19 cellular contexts compared by ENCODE assay signal in the genomic region with DNA sequence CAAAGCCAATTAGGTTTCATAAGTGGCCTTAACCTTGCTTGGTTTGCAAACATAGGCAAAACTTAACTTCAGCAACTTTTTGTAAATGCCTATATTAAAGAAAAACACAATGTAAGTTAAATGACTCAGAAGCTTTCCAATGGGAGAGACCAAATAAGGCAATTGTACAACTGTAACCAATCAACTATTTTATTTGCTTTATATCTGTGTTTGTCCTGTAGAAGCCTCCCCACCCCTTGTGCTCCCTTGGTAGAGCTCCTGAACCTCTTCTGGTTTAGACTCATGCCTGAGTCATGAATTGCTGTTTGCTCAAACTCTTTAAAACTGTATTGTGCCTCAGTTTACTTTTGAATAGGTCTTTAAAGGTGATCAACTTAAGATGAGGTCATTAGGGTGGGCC. TPM values are rescaled to one million over a fixed set of nuclear protein-coding genes. Genes with fewer than 3 reads are reported as not detected.
DNase-seq lines count a peak whose midpoint lies in the region; ATAC-seq and TF ChIP-seq lines count a peak whose summit lies in the region.
"Had no signal": no experiment of that assay in that cellular context is flagged by ENCODE, and none has a peak within 500 bp of the region (broad histone marks: within the 10 kb centered on the region; RNA-seq: fewer than 3 reads in every experiment).

No MANE protein-coding gene starts in this region.

- H3K27ac ChIP-seq in right lobe of liver (peak overlapping the region in 1 of 3 donors; percentile 17), vagina (no peak overlapping the region)
- H3K27ac ChIP-seq: left ventricle myocardium inferior had no signal

- no peaks in the 10 kb centered on the region for H3K27me3 ChIP-seq in right lobe of liver
- H3K27me3 ChIP-seq in vagina, result no peaks in the 10 kb centered on the region
- no peaks in the 10 kb centered on the region; the same call in 1 of the 2 replicates for H3K27me3 ChIP-seq in BE2C
- H3K27me3 ChIP-seq: stomach, uterus had no signal

- H3K4me1 ChIP-seq in right lobe of liver (peaks cover 0 to 14% (median 4%) of the 10 kb centered on the region in 4 donors), vagina (peaks cover 18% of the 10 kb centered on the region), BE2C (no peaks in the 10 kb centered on the region)
- H3K4me1 ChIP-seq: uterus had no signal

- DNase-seq in AG10803 (ENCODE audit: low read depth), result peak; percentile 54
- peak; percentile 33 for DNase-seq in LoVo (ENCODE audit: low spot score)
- no peak for DNase-seq in right lobe of liver
- no peak for DNase-seq in occipital lobe (lab: John Stamatoyannopoulos, UW)
- DNase-seq in vagina (ENCODE audit: extremely low spot score in 2 of 2), result no peak
- DNase-seq in BE2C, result no peak
- DNase-seq: activated T-cell treated with anti-CD3 and anti-CD28 coated beads, Interleukin-2, amount 50 U/mL, for 48 hours; AML-193; DMS 273 treated with DMSO at 0.1 percent for 48 hours; left ventricle myocardium inferior; MM.1S; NCI-H187; NCI-H524 treated with DMSO at 0.1 percent for 48 hours; OCI-M1; posterior cingulate gyrus; stomach; uterus had no signal

- no peak overlapping the region for H3K4me3 ChIP-seq in AG10803 (ENCODE audit: low read length)
- no peak overlapping the region for H3K4me3 ChIP-seq in right lobe of liver
- H3K4me3 ChIP-seq in vagina, result no peak overlapping the region
- H3K4me3 ChIP-seq in BE2C (ENCODE audit: low read depth, low read length), result no peak overlapping the region
- H3K4me3 ChIP-seq: left ventricle myocardium inferior, stomach, uterus had no signal

- no peak for TF ChIP-seq CTCF in AG10803 (conservative IDR thresholded peaks at IDR 0.05; ENCODE audit: low read length)
- TF ChIP-seq CTCF in right lobe of liver (IDR thresholded peaks at IDR 0.05), result no peak
- TF ChIP-seq CTCF in vagina (IDR thresholded peaks at IDR 0.05), result no peak
- no peak for TF ChIP-seq CTCF in BE2C (IDR thresholded peaks at IDR 0.05; ENCODE audit: low read depth, low read length)

- intact Hi-C loops in right lobe of liver (cut with DNase I), result no loop called here
- intact Hi-C loops in vagina (cut with DNase I), result no loop called here

- H3K36me3 ChIP-seq in right lobe of liver, result no peaks in the 10 kb centered on the region
- H3K36me3 ChIP-seq in vagina, result no peaks in the 10 kb centered on the region
- H3K36me3 ChIP-seq in BE2C, result no peaks in the 10 kb centered on the region
- H3K36me3 ChIP-seq: uterus had no signal

- TF ChIP-seq POLR2A in right lobe of liver (IDR thresholded peaks at IDR 0.05) (no peak), vagina (IDR thresholded peaks at IDR 0.05) (no peak)

- no peaks in the 10 kb centered on the region for H3K9me3 ChIP-seq in right lobe of liver
- H3K9me3 ChIP-seq in vagina, result no peaks in the 10 kb centered on the region
- no peaks in the 10 kb centered on the region for H3K9me3 ChIP-seq in BE2C
- H3K9me3 ChIP-seq: left ventricle myocardium inferior, stomach, uterus had no signal

- ATAC-seq in esophagus mucosa (peak; percentile 85), right lobe of liver (peak; percentile 24 to 59 (median 46)), GM18867 (IDR thresholded peaks at IDR 0.05; ENCODE audit: unreplicated experiment) (no peak)

RNA-seq across cellular contexts. Expression of gene C1QTNF3, which starts 3.0 kb away (rescaled TPM):
- total RNA-seq in esophagus mucosa (1.2 TPM), right lobe of liver (1 to 10 TPM; 1.5 to 7.7 (median 3.1) TPM), occipital lobe (11.7 TPM), vagina (7.1 TPM)
- 2.2 TPM for polyA plus RNA-seq in BE2C (2012; ENCODE audit: insufficient read depth, insufficient read length, low read depth)

RNA-seq across cellular contexts. Expression of gene AMACR, which starts 38.1 kb away (rescaled TPM):
- total RNA-seq in esophagus mucosa (13.5 TPM), right lobe of liver (10 to 100 TPM; 28.7 to 62.4 (median 41.9) TPM), occipital lobe (10.6 TPM), vagina (4.9 TPM)
- 9.6 TPM for polyA plus RNA-seq in BE2C (2012; ENCODE audit: insufficient read depth, insufficient read length, low read depth)

Comparison
In these comparisons a context has a peak if more than half of its experiments do, and no peak if none do; other contexts are left out.
1. DNase-seq: peak in AG10803 (single experiment) and LoVo (single experiment); none in right lobe of liver (0 of 3), occipital lobe (single experiment), vagina (0 of 2) and BE2C (single experiment).